8 cellular contexts compared by ENCODE assay signal in the genomic region with DNA sequence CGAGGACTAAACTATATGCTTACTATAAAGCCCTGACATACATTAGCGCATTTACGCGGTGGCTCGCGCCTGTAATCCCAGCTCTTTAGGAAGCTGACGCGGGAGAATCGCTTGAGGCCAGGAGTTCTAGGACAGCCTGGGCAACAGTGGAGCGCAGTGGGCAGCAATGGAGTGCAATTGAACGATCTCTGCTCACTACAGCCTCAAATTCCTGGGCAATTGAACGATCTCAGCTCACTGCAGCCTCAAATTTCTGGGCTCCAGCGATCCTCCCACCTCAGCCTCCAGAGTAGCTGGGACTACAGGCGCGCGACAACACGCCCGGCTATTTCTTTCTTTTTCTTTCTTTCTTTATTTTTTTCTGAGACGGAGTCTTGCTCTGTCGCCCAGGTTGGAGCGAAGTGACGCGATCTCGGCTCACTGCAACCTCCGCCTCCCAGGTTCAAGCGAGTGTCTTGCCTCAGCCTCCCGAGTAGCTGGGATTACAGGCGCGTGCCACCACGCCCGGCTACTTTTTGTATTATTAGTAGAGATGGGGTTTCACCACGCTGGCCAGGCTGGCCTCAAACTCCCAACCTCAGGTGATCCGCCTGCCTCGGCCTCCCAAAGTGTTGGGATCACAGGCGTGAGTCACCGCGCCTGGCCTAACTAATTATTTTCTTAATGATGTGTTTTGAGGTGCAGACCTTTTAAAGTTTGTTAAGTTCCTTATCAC.
DNase-seq lines count a peak whose midpoint lies in the region; ATAC-seq and TF ChIP-seq lines count a peak whose summit lies in the region.

No MANE protein-coding gene starts in this region.

- POLR2A ChIA-PET in RWPE1 (lab: Yijun Ruan, JAX; ENCODE audit: low non-redundant PET) = interaction anchor here (0.5 kb wide), 1 partner anchor 45 kb away, joined by 3 read pairs; no protein-coding TSS in a partner anchor

- H3K4me1 ChIP-seq in rectal smooth muscle tissue (ENCODE audit: control insufficient read depth, insufficient read depth, low read length) = peaks cover 2% of the 10 kb centered on the region

- no peaks in the 10 kb centered on the region for H3K36me3 ChIP-seq in rectal smooth muscle tissue (ENCODE audit: control insufficient read depth, insufficient read depth, low read length)

- H3K27ac ChIP-seq in RWPE1 (peak overlapping the region; percentile 80), rectal smooth muscle tissue (ENCODE audit: low read depth, low read length) (no peak overlapping the region)

- H3K27me3 ChIP-seq in rectal smooth muscle tissue (ENCODE audit: control insufficient read depth, insufficient read depth, low read length) = no peaks in the 10 kb centered on the region

- H3K4me3 ChIP-seq in fibroblast of pulmonary artery (replicated peaks; ENCODE audit: low read depth, low read length) = peak overlapping the region; percentile 95
- peak overlapping the region; percentile 91 for H3K4me3 ChIP-seq in rectal smooth muscle tissue (ENCODE audit: low read length)

- DNase-seq in RWPE1 (ENCODE audit: low spot score) (no peak), fibroblast of pulmonary artery (ENCODE audit: low read depth) (no peak), UCSD-AML1 (lab: John Stamatoyannopoulos, UW; ENCODE audit: unreplicated experiment) (no peak), HuH-7 (ENCODE audit: low spot score) (no peak)

- ATAC-seq in GM18909 (IDR thresholded peaks at IDR 0.05; ENCODE audit: poor library complexity, unreplicated experiment) (peak; percentile 13), GM21576 (IDR thresholded peaks at IDR 0.05; ENCODE audit: unreplicated experiment) (no peak), HG02852 (IDR thresholded peaks at IDR 0.05; ENCODE audit: unreplicated experiment) (no peak)

- no peak overlapping the region for H3K9ac ChIP-seq in rectal smooth muscle tissue (ENCODE audit: low read length)

- CTCF ChIA-PET in RWPE1 (lab: Yijun Ruan, JAX) = interaction anchor here (0.6 to 0.7 kb wide), 2 partner anchors 147 to 1104 kb away, joined by 4 read pairs; no protein-coding TSS in a partner anchor

- no peak for TF ChIP-seq CTCF in RWPE1 (conservative IDR thresholded peaks at IDR 0.05; ENCODE audit: low read depth)
- no peak for TF ChIP-seq CTCF in fibroblast of pulmonary artery (IDR thresholded peaks at IDR 0.05; ENCODE audit: low read length, missing control alignments)
